ENCODE assay signal across 27 cellular contexts in the genomic region with DNA sequence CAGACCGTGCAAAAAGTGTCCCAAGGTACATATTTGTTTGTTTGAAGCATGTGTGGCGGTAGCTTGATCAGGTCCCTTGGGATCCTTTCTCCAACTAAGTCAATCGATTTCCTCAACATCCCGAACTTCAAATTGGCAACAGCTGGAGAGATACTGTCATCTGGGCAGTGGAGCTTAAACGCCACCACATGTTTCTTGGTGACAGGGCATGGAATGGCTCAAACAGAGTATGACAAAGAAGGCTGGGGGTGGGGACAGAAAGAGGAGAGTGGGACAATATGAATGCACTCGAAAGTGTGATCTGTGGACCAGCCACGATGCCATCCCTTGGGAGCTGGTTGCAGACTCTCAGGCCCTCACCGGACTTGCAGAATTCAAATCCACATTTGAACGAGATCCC.
"Had no signal": no experiment of that assay in that cellular context is flagged by ENCODE, and none has a peak within 500 bp of the region (broad histone marks: within the 10 kb centered on the region; RNA-seq: fewer than 3 reads in every experiment).

No MANE protein-coding gene starts in this region.

- H3K4me3 ChIP-seq: ascending aorta, heart right ventricle, pancreas, prostate gland, smooth muscle cell, stomach, transverse colon had no signal

- H3K4me1 ChIP-seq: ascending aorta, pancreas, prostate gland had no signal

- H3K36me3 ChIP-seq: brain microvascular endothelial cell, pancreas, prostate gland, transverse colon had no signal

- FAIRE-seq: pancreas, TTC549 had no signal

- ATAC-seq: activated CD4-positive, CD25-positive, alpha-beta regulatory T cell treated with anti-CD3 and anti-CD28 coated beads, Interleukin-2, amount 50 U/mL, for 24 hours; foreskin keratinocyte; heart right ventricle; pancreas; stimulated activated memory B cell treated with anti-CD40 and anti-IgM and Interleukin-4, amounts not matched to agents 10 μg/mL and 1 μg/mL and 100 μg/mL, for 72 hours had no signal

- H3K27ac ChIP-seq: ascending aorta, brain microvascular endothelial cell, foreskin keratinocyte, heart right ventricle, pancreas, prostate gland, stomach, transverse colon, VCaP had no signal

- H3K27me3 ChIP-seq: ascending aorta, brain microvascular endothelial cell, foreskin keratinocyte, heart right ventricle, pancreas, stomach, transverse colon had no signal

- DNase-seq: activated CD4-positive, alpha-beta T cell treated with anti-CD3 and anti-CD28 coated beads for 48 hours; activated CD4-positive, alpha-beta T cell treated with anti-CD3 and anti-CD28 coated beads, Interleukin-2, amount 50 U/mL, for 48 hours; activated CD8-positive, alpha-beta memory T cell treated with anti-CD3 and anti-CD28 coated beads for 24 hours; activated effector memory CD4-positive, alpha-beta T cell treated with anti-CD3 and anti-CD28 coated beads, Interleukin-2, amount 50 U/mL, for 16 hours; activated naive CD4-positive, alpha-beta T cell treated with anti-CD3 and anti-CD28 coated beads, Interleukin-2, amount 10 ng/mL, durations not matched to agents 7 days and 5 days; activated naive CD8-positive, alpha-beta T cell treated with anti-CD3 and anti-CD28 coated beads, Interleukin-2, amount 10 ng/mL, durations not matched to agents 7 days and 5 days; brain microvascular endothelial cell; central memory CD4-positive, alpha-beta T cell; endodermal cell; foreskin keratinocyte; heart right ventricle; naive B cell; nucleus accumbens; pancreas; stimulated activated CD4-positive, alpha-beta T cell treated with anti-CD3 and anti-CD28 coated beads, Interleukin-1b, Interleukin-23, amount 100 ng/mL, for 48 hours; stimulated activated CD4-positive, alpha-beta T cell treated with anti-CD3 and anti-CD28 coated beads, Interleukin-4, amount 100 ng/mL, for 4 hours; stimulated activated CD8-positive, alpha-beta memory T cell treated with anti-CD3 and anti-CD28 coated beads, Interleukin-4, amount 100 ng/mL, for 48 hours; stomach; T-helper 9 cell; transverse colon had no signal

- H3K9me3 ChIP-seq: ascending aorta, heart right ventricle, pancreas, prostate gland, stomach, transverse colon had no signal
